In the genomic region with DNA sequence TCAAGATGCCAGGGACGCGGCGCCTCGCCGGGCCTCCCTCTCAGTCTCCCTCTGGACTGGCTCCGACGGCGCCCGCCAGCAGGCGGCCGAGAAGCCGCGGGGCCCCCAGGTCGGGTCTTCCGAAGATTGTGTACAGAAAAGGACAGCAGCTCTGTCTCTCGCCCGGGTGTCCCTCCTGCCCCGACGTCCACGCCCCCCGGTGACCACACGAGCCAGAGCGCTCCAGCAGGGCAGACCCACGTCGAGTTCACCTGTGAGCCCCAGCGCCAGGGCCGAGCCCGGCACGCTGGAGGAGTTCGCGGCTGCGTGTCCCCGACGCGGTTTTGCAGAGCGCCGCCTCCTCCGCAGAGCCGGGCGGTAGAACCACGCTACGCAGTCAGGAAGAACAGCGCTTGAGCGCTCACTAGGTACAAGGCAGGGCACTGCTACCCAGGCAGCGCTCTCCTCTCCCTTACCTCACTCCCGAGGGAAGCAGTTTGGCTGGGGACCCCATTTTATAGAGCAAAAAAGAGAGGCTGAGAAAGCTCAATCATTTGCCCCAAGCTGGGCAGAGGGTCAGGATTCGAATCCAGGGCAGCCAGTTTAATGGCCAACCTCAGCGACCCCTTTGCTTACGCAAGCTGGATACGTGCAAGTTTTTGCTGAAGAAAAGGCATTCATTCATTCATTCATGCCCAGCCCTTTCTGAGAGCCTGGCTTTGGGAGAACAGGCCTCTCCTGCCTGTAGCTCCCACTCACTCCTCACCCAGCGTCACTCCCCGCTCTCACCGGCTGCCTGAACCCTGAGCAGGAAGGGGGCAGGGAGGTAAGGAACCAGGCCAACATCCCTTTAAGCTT, we compare ENCODE assay signal across 8 cellular contexts. TPM values are rescaled to one million over a fixed set of nuclear protein-coding genes. Genes with fewer than 3 reads are reported as not detected.
DNase-seq lines count a peak whose midpoint lies in the region; ATAC-seq, FAIRE-seq and TF ChIP-seq lines count a peak whose summit lies in the region.

No MANE protein-coding gene starts in this region.

- peak; percentile 27 to 37 for DNase-seq in AML-193 (lab: John Stamatoyannopoulos, UW)
- DNase-seq in HK-2 (ENCODE audit: unreplicated experiment): peak; percentile 40
- peak; percentile 76 for DNase-seq in activated naive CD4-positive, alpha-beta T cell treated with anti-CD3 and anti-CD28 coated beads, Interleukin-2, amount 10 ng/mL, durations not matched to agents 7 days and 5 days
- DNase-seq in right cardiac atrium: peak; percentile 54 to 81 (median 80)
- DNase-seq in H54 (ENCODE audit: insufficient read length, low spot score): no peak

- peak overlapping the region; percentile 64 for H3K27ac Mint-ChIP-seq in activated naive CD4-positive, alpha-beta T cell treated with anti-CD3 and anti-CD28 coated beads, Interleukin-2, amount 10 ng/mL, durations not matched to agents 7 days and 5 days

- peak overlapping the region; percentile 58 for H3K4me2 ChIP-seq in skeletal muscle satellite cell (ENCODE audit: low read length)

- CTCF ChIA-PET in activated naive CD4-positive, alpha-beta T cell treated with anti-CD3 and anti-CD28 coated beads, Interleukin-2, amount 10 ng/mL, durations not matched to agents 7 days and 5 days (lab: Charles Lee): interaction anchor here (0.9 to 1.2 kb wide), 3 partner anchors 28 to 388 kb away, joined by 3 to 4 read pairs (median 4); no protein-coding TSS in a partner anchor

- 2% methylated on average over 53 of the region's 53 CpGs for whole genome bisulfite sequencing in right cardiac atrium

- peaks cover 7% of the 10 kb centered on the region for H3K36me3 Mint-ChIP-seq in activated naive CD4-positive, alpha-beta T cell treated with anti-CD3 and anti-CD28 coated beads, Interleukin-2, amount 10 ng/mL, durations not matched to agents 7 days and 5 days

- intact Hi-C loops in right cardiac atrium (cut with DNase I): loop anchor here in 2 of 4 donors (10.0 kb wide), 1 partner anchor 164 kb away; no protein-coding TSS in a partner anchor

- H3K27me3 Mint-ChIP-seq in activated naive CD4-positive, alpha-beta T cell treated with anti-CD3 and anti-CD28 coated beads, Interleukin-2, amount 10 ng/mL, durations not matched to agents 7 days and 5 days: peaks cover 58% of the 10 kb centered on the region

- ATAC-seq in SK-N-SH treated with all-trans-retinoic acid at 6 μM for 48 hours: peak; percentile 9
- ATAC-seq in right cardiac atrium: peak; percentile 1 to 8
- ATAC-seq in HG03460 (IDR thresholded peaks at IDR 0.05; ENCODE audit: unreplicated experiment): no peak

- H3K36me3 ChIP-seq in skeletal muscle satellite cell (ENCODE audit: insufficient read depth, low read length): no peaks in the 10 kb centered on the region

- H3K27me3 ChIP-seq in right cardiac atrium (ENCODE audit: control insufficient read depth, insufficient read depth) (no peaks in the 10 kb centered on the region), skeletal muscle satellite cell (ENCODE audit: control insufficient read depth, insufficient read depth, low read length) (peaks cover 12% of the 10 kb centered on the region)

- H3K4me3 Mint-ChIP-seq in activated naive CD4-positive, alpha-beta T cell treated with anti-CD3 and anti-CD28 coated beads, Interleukin-2, amount 10 ng/mL, durations not matched to agents 7 days and 5 days: peak overlapping the region; percentile 96

- TF ChIP-seq POLR2A in H54 (IDR thresholded peaks at IDR 0.05; ENCODE audit: low read depth, low read length): no peak

- H3K27ac ChIP-seq in right cardiac atrium (ENCODE audit: low read length): peak overlapping the region; percentile 40

- H3K4me1 Mint-ChIP-seq in activated naive CD4-positive, alpha-beta T cell treated with anti-CD3 and anti-CD28 coated beads, Interleukin-2, amount 10 ng/mL, durations not matched to agents 7 days and 5 days: peaks cover 53% of the 10 kb centered on the region

- no peaks in the 10 kb centered on the region for H3K9me3 Mint-ChIP-seq in activated naive CD4-positive, alpha-beta T cell treated with anti-CD3 and anti-CD28 coated beads, Interleukin-2, amount 10 ng/mL, durations not matched to agents 7 days and 5 days

- H3K4me3 ChIP-seq in right cardiac atrium (ENCODE audit: low read length): peak overlapping the region; percentile 30
- peak overlapping the region; percentile 52 for H3K4me3 ChIP-seq in skeletal muscle satellite cell (ENCODE audit: low read length)

- no peak for FAIRE-seq in H54 (lab: Jason Lieb, UNC)

- no peak overlapping the region for H3K9ac ChIP-seq in skeletal muscle satellite cell (ENCODE audit: low read depth, low read length)

- no peaks in the 10 kb centered on the region for H3K9me3 ChIP-seq in right cardiac atrium (ENCODE audit: control insufficient read depth, low read length)
- H3K9me3 ChIP-seq in skeletal muscle satellite cell (replicated peaks; ENCODE audit: low read length): no peaks in the 10 kb centered on the region

- peaks cover 7% of the 10 kb centered on the region for H3K4me1 ChIP-seq in right cardiac atrium (ENCODE audit: control insufficient read depth, insufficient read depth, low read length)
- H3K4me1 ChIP-seq in skeletal muscle satellite cell (ENCODE audit: control insufficient read depth, insufficient read depth, low read length): peaks cover 31% of the 10 kb centered on the region

TF ChIP-seq in SK-N-SH treated with all-trans-retinoic acid at 6 μM for 48 hours, 23 proteins besides CTCF, POLR2A, EP300 and RAD21:
- TF ChIP-seq ZFP3 (CRISPR knock-in tag; IDR thresholded peaks at IDR 0.05) (0 out of 2 replicates have a peak, but pooled peaks have one; percentile 8), TCF4 (CRISPR knock-in tag; IDR thresholded peaks at IDR 0.05; ENCODE audit: borderline replicate concordance) (no peak)

RNA-seq across cellular contexts. Expression of a gene that starts 3.0 kb away (rescaled TPM):
- total RNA-seq in right cardiac atrium: 10 to 100 TPM; 20.6 to 35.4 (median 27.4) TPM
- polyA plus RNA-seq in right cardiac atrium: 10.7 TPM
- 22.8 and 29.9 TPM in 2 replicates for total RNA-seq in skeletal muscle satellite cell (2012; rRNA removed)
